ENCODE assay signal across 11 cellular contexts in the genomic region with DNA sequence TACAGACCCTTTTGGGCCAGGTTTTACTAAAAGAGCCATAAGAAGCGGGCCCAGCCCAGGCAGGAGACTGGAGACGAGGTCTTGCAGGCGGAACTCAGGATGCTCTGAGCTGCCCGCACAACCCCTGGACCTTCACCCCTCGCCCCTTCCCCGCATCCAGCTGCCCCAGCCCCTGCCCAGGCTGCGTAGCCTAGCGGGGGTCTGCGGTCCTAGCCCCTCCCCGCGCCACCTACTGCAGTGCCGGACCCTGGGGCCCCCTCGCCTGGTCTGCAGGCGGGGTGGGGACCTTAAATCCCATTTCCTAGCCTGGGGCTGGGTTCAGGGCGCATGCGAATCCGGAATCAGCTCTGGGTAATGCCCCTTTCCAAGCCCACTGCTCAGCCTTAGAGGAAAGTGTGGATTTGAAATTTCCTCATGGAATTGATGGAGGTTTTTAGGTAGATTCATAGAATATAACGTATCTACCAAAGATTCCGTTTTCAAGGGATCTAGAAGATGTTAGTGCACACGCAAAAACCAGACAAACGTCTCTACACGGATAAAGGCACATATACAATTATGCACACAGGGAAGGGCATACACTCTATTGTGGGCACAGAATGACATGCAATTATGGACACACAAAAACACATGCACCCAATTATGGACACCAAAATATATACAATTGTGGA. TPM values are rescaled to one million over a fixed set of nuclear protein-coding genes. Genes with fewer than 3 reads are reported as not detected.
DNase-seq lines count a peak whose midpoint lies in the region; ATAC-seq and TF ChIP-seq lines count a peak whose summit lies in the region.
"Had no signal": no experiment of that assay in that cellular context is flagged by ENCODE, and none has a peak within 500 bp of the region (broad histone marks: within the 10 kb centered on the region; RNA-seq: fewer than 3 reads in every experiment).

No MANE protein-coding gene starts in this region.

- H3K27me3 Mint-ChIP-seq in activated T-cell treated with anti-CD3 and anti-CD28 coated beads, Interleukin-2, amount 50 U/mL, for 24 hours: peaks cover 96% of the 10 kb centered on the region
- peaks cover 99% of the 10 kb centered on the region for H3K27me3 Mint-ChIP-seq in brain
- peaks cover 59% of the 10 kb centered on the region for H3K27me3 Mint-ChIP-seq in mesothelial cell of epicardium (ENCODE audit: low read depth)

- ATAC-seq in HG02981 (IDR thresholded peaks at IDR 0.05; ENCODE audit: unreplicated experiment) (no peak), GM18511 (IDR thresholded peaks at IDR 0.05; ENCODE audit: unreplicated experiment) (no peak)

- peaks cover 0 to 97% of the 10 kb centered on the region in 2 donors for H3K27me3 ChIP-seq in tibial nerve

- no peaks in the 10 kb centered on the region for H3K36me3 Mint-ChIP-seq in activated T-cell treated with anti-CD3 and anti-CD28 coated beads, Interleukin-2, amount 50 U/mL, for 24 hours (ENCODE audit: low read depth)
- H3K36me3 Mint-ChIP-seq in brain (no peaks in the 10 kb centered on the region), mesothelial cell of epicardium (peaks cover 11% of the 10 kb centered on the region)
- H3K36me3 Mint-ChIP-seq: activated naive CD8-positive, alpha-beta T cell treated with anti-CD3 and anti-CD28 coated beads, Interleukin-2, amount 10 ng/mL, durations not matched to agents 7 days and 5 days had no signal

- H3K9me3 ChIP-seq in tibial nerve: no peaks in the 10 kb centered on the region

- H3K4me1 Mint-ChIP-seq in activated T-cell treated with anti-CD3 and anti-CD28 coated beads, Interleukin-2, amount 50 U/mL, for 24 hours (ENCODE audit: low read depth): peaks cover 56% of the 10 kb centered on the region
- peaks cover 32% of the 10 kb centered on the region for H3K4me1 Mint-ChIP-seq in brain
- peaks cover 68% of the 10 kb centered on the region for H3K4me1 Mint-ChIP-seq in mesothelial cell of epicardium

- TF ChIP-seq CTCF in brain (conservative IDR thresholded peaks at IDR 0.05): no peak
- TF ChIP-seq CTCF in mesothelial cell of epicardium (IDR thresholded peaks at IDR 0.05; ENCODE audit: unreplicated experiment): no peak
- TF ChIP-seq CTCF in tibial nerve (IDR thresholded peaks at IDR 0.05): no peak

- TF ChIP-seq POLR2A in tibial nerve (IDR thresholded peaks at IDR 0.05): no peak

- 38 to 52% methylated on average over 17 to 19 of the region's 22 CpGs for WGBS in tibial nerve, 2 donors

- peak; percentile 29 for DNase-seq in activated T-cell treated with anti-CD3 and anti-CD28 coated beads, Interleukin-2, amount 50 U/mL, for 24 hours
- DNase-seq in activated T-cell treated with anti-CD3 and anti-CD28 coated beads for 4 hours: no peak
- no peak for DNase-seq in mesothelial cell of epicardium (ENCODE audit: low spot score in 2 of 2, unreplicated experiment in 2 of 2)
- DNase-seq in tibial nerve (ENCODE audit: low spot score in 2 of 2): no peak
- DNase-seq in RKO (ENCODE audit: low spot score): no peak
- DNase-seq: activated naive CD8-positive, alpha-beta T cell treated with anti-CD3 and anti-CD28 coated beads, Interleukin-2, amount 10 ng/mL, durations not matched to agents 7 days and 5 days; erythroblast; NCI-H187 treated with DMSO at 0.1 percent for 48 hours had no signal

- no peak overlapping the region for H3K27ac Mint-ChIP-seq in activated T-cell treated with anti-CD3 and anti-CD28 coated beads, Interleukin-2, amount 50 U/mL, for 24 hours
- H3K27ac Mint-ChIP-seq in brain: peak overlapping the region in 2 of 5 experiments; percentile 73 to 90
- H3K27ac Mint-ChIP-seq in mesothelial cell of epicardium: peak overlapping the region; percentile 99

- peak overlapping the region; percentile 60 to 88 (median 88) for H3K27ac ChIP-seq in tibial nerve

- H3K4me3 Mint-ChIP-seq in activated T-cell treated with anti-CD3 and anti-CD28 coated beads, Interleukin-2, amount 50 U/mL, for 24 hours: no peak overlapping the region
- H3K4me3 Mint-ChIP-seq in brain (peak overlapping the region in 3 of 5 experiments; percentile 84 to 92 (median 87)), mesothelial cell of epicardium (peak overlapping the region; percentile 87)

- H3K9me3 Mint-ChIP-seq in activated T-cell treated with anti-CD3 and anti-CD28 coated beads, Interleukin-2, amount 50 U/mL, for 24 hours: no peaks in the 10 kb centered on the region
- H3K9me3 Mint-ChIP-seq in brain (peaks cover 0 to 28% (median 0%) of the 10 kb centered on the region in 5 experiments), mesothelial cell of epicardium (no peaks in the 10 kb centered on the region)
- H3K9me3 Mint-ChIP-seq: activated naive CD8-positive, alpha-beta T cell treated with anti-CD3 and anti-CD28 coated beads, Interleukin-2, amount 10 ng/mL, durations not matched to agents 7 days and 5 days had no signal

- peaks cover 0 to 77% (median 21%) of the 10 kb centered on the region in 4 donors for H3K4me1 ChIP-seq in tibial nerve

- no peaks in the 10 kb centered on the region for H3K36me3 ChIP-seq in tibial nerve

- TF ChIP-seq EP300 in tibial nerve (IDR thresholded peaks at IDR 0.05): no peak

- peak overlapping the region; percentile 38 to 58 (median 42) for H3K4me3 ChIP-seq in tibial nerve

RNA-seq across cellular contexts. Expression of gene HOXA3, which starts 0.6 kb away (rescaled TPM):
- polyA plus RNA-seq in brain (ENCODE audit: insufficient read depth, low read depth, low replicate concordance): 2.0 TPM
- total RNA-seq in mesothelial cell of epicardium (197 to 209 TPM (median 201 TPM) in 3 replicates), tibial nerve (10 to 100 TPM in 1 of 4 donors, 1 to 10 TPM in 3; 7.0 to 18.8 (median 8.7) TPM)
- total RNA-seq: activated naive CD8-positive, alpha-beta T cell treated with anti-CD3 and anti-CD28 coated beads, Interleukin-2, amount 10 ng/mL, durations not matched to agents 7 days and 5 days had no signal

RNA-seq across cellular contexts. Expression of gene HOXA7, which starts 3.5 kb away (rescaled TPM):
- polyA plus RNA-seq in brain (ENCODE audit: insufficient read depth, low read depth, low replicate concordance): 1.3 TPM
- total RNA-seq in mesothelial cell of epicardium (17.4 to 18.9 TPM (median 17.9 TPM) in 3 replicates), tibial nerve (10 to 100 TPM in 2 of 4 donors, 1 to 10 TPM in 2; 8.7 to 16.9 (median 11.3) TPM)
- total RNA-seq: activated naive CD8-positive, alpha-beta T cell treated with anti-CD3 and anti-CD28 coated beads, Interleukin-2, amount 10 ng/mL, durations not matched to agents 7 days and 5 days had no signal

RNA-seq across cellular contexts. Expression of gene HOXA6, which starts 5.4 kb away (rescaled TPM):
- polyA plus RNA-seq in brain (ENCODE audit: insufficient read depth, low read depth, low replicate concordance): 14.9 TPM
- 43.7 to 45.6 TPM (median 44.4 TPM) in 3 replicates for total RNA-seq in mesothelial cell of epicardium
- 10 to 100 TPM; 11.1 to 30.9 (median 18.7) TPM for total RNA-seq in tibial nerve
- total RNA-seq: activated naive CD8-positive, alpha-beta T cell treated with anti-CD3 and anti-CD28 coated beads, Interleukin-2, amount 10 ng/mL, durations not matched to agents 7 days and 5 days had no signal

RNA-seq across cellular contexts. Expression of gene HOXA5, which starts 9.5 kb away (rescaled TPM):
- 25.3 TPM for polyA plus RNA-seq in brain (ENCODE audit: insufficient read depth, low read depth, low replicate concordance)
- total RNA-seq in mesothelial cell of epicardium: 128 to 133 TPM (median 133 TPM) in 3 replicates
- total RNA-seq in tibial nerve: 10 to 100 TPM; 12.0 to 25.9 (median 16.6) TPM
- total RNA-seq: activated naive CD8-positive, alpha-beta T cell treated with anti-CD3 and anti-CD28 coated beads, Interleukin-2, amount 10 ng/mL, durations not matched to agents 7 days and 5 days had no signal

RNA-seq across cellular contexts. Expression of gene HOXA9, which starts 12.4 kb away (rescaled TPM):
- 1.1 TPM for polyA plus RNA-seq in brain (ENCODE audit: insufficient read depth, low read depth, low replicate concordance)
- total RNA-seq in mesothelial cell of epicardium (10.8 to 14.5 TPM (median 13.2 TPM) in 3 replicates), tibial nerve (10 to 100 TPM; 10.5 to 13.8 (median 12.7) TPM)
- total RNA-seq: activated naive CD8-positive, alpha-beta T cell treated with anti-CD3 and anti-CD28 coated beads, Interleukin-2, amount 10 ng/mL, durations not matched to agents 7 days and 5 days had no signal
